Comparison of ENCODE assay signal across 22 cellular contexts in the genomic region with DNA sequence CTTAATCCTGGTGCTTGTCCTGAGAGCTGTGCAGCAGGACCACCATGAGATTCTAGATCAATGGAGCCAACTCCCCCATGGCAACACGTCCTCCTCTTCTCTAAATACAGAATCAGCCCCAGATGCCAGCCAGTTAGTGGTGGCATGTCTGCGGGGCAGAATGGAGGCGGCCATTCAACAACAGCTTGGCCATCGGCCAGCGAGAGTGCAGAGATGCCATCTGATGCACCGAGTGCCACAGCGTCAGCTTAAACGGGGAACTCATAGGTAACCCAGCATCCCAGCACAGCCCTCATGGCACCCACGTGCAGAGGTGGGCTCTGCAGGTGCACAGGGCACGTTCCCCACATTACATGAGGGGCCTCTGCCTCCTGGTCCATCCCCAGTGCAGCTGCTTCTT.
DNase-seq lines count a peak whose midpoint lies in the region; ATAC-seq, FAIRE-seq and TF ChIP-seq lines count a peak whose summit lies in the region.
"Had no signal": no experiment of that assay in that cellular context is flagged by ENCODE, and none has a peak within 500 bp of the region (broad histone marks: within the 10 kb centered on the region; RNA-seq: fewer than 3 reads in every experiment).

No MANE protein-coding gene starts in this region.

- DNase-seq in G401 (ENCODE audit: low spot score) (peak; percentile 80), RPMI8226 (peak; percentile 47), kidney (peak; percentile 52), posterior cingulate gyrus (peak in 6 of 10 donors; percentile 39 to 91 (median 60)), urothelium cell line (ENCODE audit: low spot score) (no peak)
- DNase-seq: Calu3; CD8-positive, alpha-beta memory T cell; DMS53; HCEC 1CT; Kasumi-1; NCI-H1105; NCI-H1436 treated with DMSO at 0.1 percent for 48 hours; NCI-H2029 treated with DMSO at 0.1 percent for 48 hours; NCI-H446 treated with DMSO at 0.1 percent for 48 hours; NCI-H526; SHP77 had no signal

- H3K27ac ChIP-seq in kidney (ENCODE audit: low read depth in 2 of 2, low read length in 2 of 2): no peak overlapping the region
- H3K27ac ChIP-seq: RWPE1 had no signal

- in situ Hi-C loops in G401 (cut with HindIII; ENCODE audit: low sequenced_read_pairs): no loop called here

- no peak for TF ChIP-seq CTCF in kidney (IDR thresholded peaks at IDR 0.05; ENCODE audit: borderline replicate concordance, extremely low read depth, insufficient read depth)

- intact Hi-C loops in kidney (cut with DNase I) (no loop called here), posterior cingulate gyrus (cut with DNase I) (no loop called here)

- H3K9me3 ChIP-seq in kidney (ENCODE audit: control insufficient read depth in 1 of 2, low read length in 2 of 2): no peaks in the 10 kb centered on the region

- H3K9ac ChIP-seq in kidney (ENCODE audit: low read length in 2 of 2): no peak overlapping the region

- FAIRE-seq in kidney (lab: Jason Lieb, UNC): no peak
- no peak for FAIRE-seq in urothelium cell line (lab: Jason Lieb, UNC)
- FAIRE-seq: G401.6, H1, K562 had no signal

- H3K4me1 ChIP-seq in kidney (ENCODE audit: control insufficient read depth in 1 of 2, insufficient read depth in 1 of 2, low read depth in 1 of 2, low read length in 2 of 2): no peaks in the 10 kb centered on the region

- ATAC-seq in GM21515 (IDR thresholded peaks at IDR 0.05; ENCODE audit: unreplicated experiment) (no peak), HG03565 (IDR thresholded peaks at IDR 0.05; ENCODE audit: unreplicated experiment) (no peak)
- ATAC-seq: K562 had no signal

- H3K4me3 ChIP-seq in kidney (ENCODE audit: low read length in 2 of 2): no peak overlapping the region
- H3K4me3 ChIP-seq: K562 had no signal

- no peaks in the 10 kb centered on the region for H3K36me3 ChIP-seq in kidney (ENCODE audit: control insufficient read depth in 1 of 2, insufficient read depth in 2 of 2, low read length in 2 of 2)
